In genomic region chr20:36808317-36809257, GRCh38 we compare ENCODE assay signal across 8 cellular contexts. TPM values are rescaled to one million over a fixed set of nuclear protein-coding genes. Genes with fewer than 3 reads are reported as not detected.
DNase-seq lines count a peak whose midpoint lies in the region; ATAC-seq, FAIRE-seq and TF ChIP-seq lines count a peak whose summit lies in the region.

No MANE protein-coding gene starts in this region.

- H3K9me3 ChIP-seq in HepG2 (ENCODE audit: low read length) = no peaks in the 10 kb centered on the region

- in situ Hi-C loops in Caki2 (cut with HindIII; ENCODE audit: low pct_unique_long_range_greater_than_20kb, low sequenced_read_pairs) = no loop called here
- in situ Hi-C loops in HepG2 (cut with HindIII; ENCODE audit: extremely low pct_ligation_motif_present, low pct_unique_long_range_greater_than_20kb) = no loop called here

- TF ChIP-seq EP300 in HepG2 (IDR thresholded peaks at IDR 0.05; ENCODE audit: low read depth in 2 of 2, low read length in 2 of 2) (peak in 1 of 2 experiments; percentile 34; a peak in 1 of 4 replicates), HepG2 (CRISPR knock-in tag; IDR thresholded peaks at IDR 0.05; ENCODE audit: borderline replicate concordance) (no peak)

- H3K4me3 Mint-ChIP-seq in WTC11 = no peak overlapping the region

- H3K79me2 ChIP-seq in KMS-11 (ENCODE audit: insufficient read depth, low read depth) (no peaks in the 10 kb centered on the region), HepG2 (ENCODE audit: insufficient read depth, low read length) (no peaks in the 10 kb centered on the region)

- H3K36me3 ChIP-seq in KMS-11 (ENCODE audit: insufficient read depth) (no peaks in the 10 kb centered on the region), HepG2 (replicated peaks in 1 of 2; ENCODE audit: control insufficient read depth in 1 of 2, insufficient read depth in 2 of 2, low read length in 2 of 2) (peaks cover 33 to 65% of the 10 kb centered on the region in 2 experiments; a peak in 4 of 5 replicates)

- TF ChIP-seq CTCF in KMS-11 (conservative IDR thresholded peaks at IDR 0.05; ENCODE audit: low read depth, low read length) (peak; percentile 96), WTC11 (IDR thresholded peaks at IDR 0.05) (peak; percentile 93), cardiac fibroblast (IDR thresholded peaks at IDR 0.05; ENCODE audit: low read depth, low read length) (peak; percentile 91), HepG2 (CRISPR knock-in tag; IDR thresholded peaks at IDR 0.05) (peak; percentile 96)

- intact Hi-C loops in HepG2 (cut with micrococcal nuclease; ENCODE audit: unreplicated experiment) = loop anchor here (1.0 kb wide), 1 partner anchor 34 kb away; no protein-coding TSS in a partner anchor

- TF ChIP-seq RAD21 in HepG2 (CRISPR knock-in tag; IDR thresholded peaks at IDR 0.05) = peak; percentile 83

- no peaks in the 10 kb centered on the region for H3K27me3 Mint-ChIP-seq in WTC11 (ENCODE audit: low read depth)

- H3K4me3 ChIP-seq in KMS-11 (IDR thresholded peaks at IDR 0.05; ENCODE audit: insufficient read depth, low read depth, low read length) (no peak overlapping the region), cardiac fibroblast (replicated peaks in 1 of 2; ENCODE audit: low read depth in 2 of 2, low read length in 2 of 2) (no peak overlapping the region), HepG2 (replicated peaks in 1 of 3; ENCODE audit: insufficient read depth in 1 of 3, low read depth in 2 of 3, low read length in 3 of 3) (no peak overlapping the region)

- ATAC-seq in WTC11 (peak; percentile 74), HepG2 (peak; percentile 88), GM18873 (IDR thresholded peaks at IDR 0.05; ENCODE audit: low FRiP score, unreplicated experiment) (no peak), GM18520 (IDR thresholded peaks at IDR 0.05; ENCODE audit: unreplicated experiment) (no peak)

- DNase-seq in Caki2 (ENCODE audit: low read depth) (peak; percentile 100), WTC11 (ENCODE audit: low spot score) (peak; percentile 84), cardiac fibroblast (ENCODE audit: low read depth in 2 of 2) (peak; percentile 74 to 95), HepG2 (ENCODE audit: low spot score) (peak; percentile 70)
- DNase-seq in stimulated activated CD8-positive, alpha-beta memory T cell treated with anti-CD3 and anti-CD28 coated beads, Interleukin-12 subunit alpha, Interleukin-12 subunit beta, amount 100 ng/mL, for 24 hours (ENCODE audit: extremely low read depth) = peak; percentile 22

- peaks cover 3% of the 10 kb centered on the region; the same call in 1 of the 2 replicates for H3K9me3 Mint-ChIP-seq in WTC11

- no peak for TF ChIP-seq POLR2A in HepG2 (IDR thresholded peaks at IDR 0.05; ENCODE audit: insufficient read depth in 1 of 2, low read depth in 2 of 2, low read length in 2 of 2)

- H3K27ac ChIP-seq in KMS-11 (no peak overlapping the region), HepG2 (ENCODE audit: extremely low read length, insufficient read depth, low read length) (peak overlapping the region; percentile 19)

- POLR2A ChIA-PET in WTC11 (lab: Charles Lee) = interaction anchor here (1.0 kb wide), 1 partner anchor 52 kb away, joined by 3 read pairs; no protein-coding TSS in a partner anchor
- POLR2A ChIA-PET in HepG2 (lab: Yijun Ruan, JAX) = interaction anchor here (0.9 to 1.3 kb wide), 9 partner anchors 12 to 236 kb away, joined by 3 to 10 read pairs (median 4); partner anchors contain the start of gene DSN1

- H3K4me2 ChIP-seq in KMS-11 = no peak overlapping the region
- no peak overlapping the region for H3K4me2 ChIP-seq in HepG2 (ENCODE audit: low read depth, low read length)

- no peaks in the 10 kb centered on the region for H3K27me3 ChIP-seq in KMS-11 (ENCODE audit: insufficient read depth, low read depth)
- H3K27me3 ChIP-seq in HepG2 (ENCODE audit: control insufficient read depth in 1 of 2, insufficient read depth in 2 of 2, low read length in 2 of 2) = no peaks in the 10 kb centered on the region

- H3K4me1 ChIP-seq in KMS-11 (ENCODE audit: low read depth, poor library complexity, severe bottlenecking) (no peaks in the 10 kb centered on the region), HepG2 (ENCODE audit: insufficient read depth, low read length) (peaks cover 9% of the 10 kb centered on the region)

- H3K9ac ChIP-seq in KMS-11 = no peak overlapping the region
- no peak overlapping the region for H3K9ac ChIP-seq in HepG2 (ENCODE audit: insufficient read depth, low read depth, low read length)

- H4K20me1 ChIP-seq in KMS-11 (ENCODE audit: insufficient read depth) = no peaks in the 10 kb centered on the region
- H4K20me1 ChIP-seq in HepG2 (ENCODE audit: insufficient read depth, low read length) = no peaks in the 10 kb centered on the region

- H2AFZ ChIP-seq in KMS-11 (ENCODE audit: low read depth) = no peak overlapping the region
- H2AFZ ChIP-seq in HepG2 (ENCODE audit: low read length) = no peak overlapping the region

- CTCF ChIA-PET in WTC11 (lab: Charles Lee) (interaction anchor here (0.6 to 3.6 kb wide), 57 partner anchors 9 to 313 kb away, joined by 3 to 65 read pairs (median 5); partner anchors contain the start of genes DSN1, NDRG3, SLA2 and TLDC2), HepG2 (lab: Yijun Ruan, JAX; ENCODE audit: low intra/inter-chr PET ratio, low total read pairs) (interaction anchor here (1.3 to 3.0 kb wide), 2 partner anchors 79 to 142 kb away, joined by 3 to 14 read pairs; no protein-coding TSS in a partner anchor)

- BruUV-seq in HepG2 (replicated peaks; lab: Mats Ljungman, UMichigan) = no TSS peak

- H3K36me3 Mint-ChIP-seq in WTC11 = peaks cover 35% of the 10 kb centered on the region

- no peaks in the 10 kb centered on the region for H3K4me1 Mint-ChIP-seq in WTC11

- FAIRE-seq in HepG2 (lab: Jason Lieb, UNC) = peak; percentile 65

- WGBS in HepG2 (ENCODE audit: low lambda C conversion rate) = 60% methylated on average over 19 of the region's 19 CpGs

- peak overlapping the region; percentile 79 for H3K27ac Mint-ChIP-seq in WTC11

TF ChIP-seq in WTC11, 78 proteins besides CTCF, POLR2A, EP300 and RAD21 (continues in another document):
- TF ChIP-seq PRRX2 (CRISPR knock-in tag; IDR thresholded peaks at IDR 0.05) (0 out of 2 replicates have a peak, but pooled peaks have one; percentile 62), GABPB1 (CRISPR knock-in tag; IDR thresholded peaks at IDR 0.05) (0 out of 2 replicates have a peak, but pooled peaks have one; percentile 38), IRF2 (CRISPR knock-in tag; IDR thresholded peaks at IDR 0.05; ENCODE audit: borderline replicate concordance, low read depth) (no peak), MXD4 (CRISPR knock-in tag; IDR thresholded peaks at IDR 0.05; ENCODE audit: borderline replicate concordance) (no peak)

TF ChIP-seq in HepG2, 621 proteins besides CTCF, POLR2A, EP300 and RAD21 (continues in another document):
- TF ChIP-seq HCFC1 (IDR thresholded peaks at IDR 0.05; ENCODE audit: low read depth, low read length) = no peak
- TF ChIP-seq ZBTB7B (CRISPR knock-in tag; IDR thresholded peaks at IDR 0.05) = no peak
- peak; percentile 93 for TF ChIP-seq PTBP1 (IDR thresholded peaks at IDR 0.05; ENCODE audit: low read depth, low read length, poor library complexity, severe bottlenecking)
- peak; percentile 61 for TF ChIP-seq ZNF3 (CRISPR knock-in tag; IDR thresholded peaks at IDR 0.05)

RNA-seq across cellular contexts. Expression of gene DSN1, which starts 35.0 kb away (rescaled TPM):
- total RNA-seq in Caki2 (2014; rRNA removed; shearing (Covaris generic); ENCODE audit: low replicate concordance) = 64.7 and 69.7 TPM in 2 replicates
- total RNA-seq in WTC11 (2021) (26.0 to 27.0 TPM (median 26.9 TPM) in 3 replicates), HepG2 (2016; rRNA removed; fragmentation: Illumina TruSeq; extraction: Trizol) (53.7 and 82.4 TPM in 2 replicates)
- 10.7 and 11.7 TPM in 2 replicates for total RNA-seq in HepG2 (2016; cell fraction: cytosol; rRNA removed; fragmentation: Illumina TruSeq; extraction: Trizol; ENCODE audit: low read depth)
- 57.1 and 88.9 TPM in 2 replicates for total RNA-seq in HepG2 (2016; cell fraction: insoluble cytoplasmic fraction; rRNA removed; fragmentation: Illumina TruSeq; extraction: Trizol)
- total RNA-seq in HepG2 (2016; cell fraction: membrane; rRNA removed; fragmentation: Illumina TruSeq; extraction: Trizol) = 25.4 and 26.8 TPM in 2 replicates
- total RNA-seq in HepG2 (2016; cell fraction: nucleus; rRNA removed; fragmentation: Illumina TruSeq; extraction: Trizol) = 26.9 and 33.4 TPM in 2 replicates
- 10.5 and 18.7 TPM in 2 replicates for polyA plus RNA-seq in HepG2 (2011; rRNA removed)
- 9.6 and 10.1 TPM in 2 replicates for polyA plus RNA-seq in HepG2 (2011; cell fraction: cytosol; rRNA removed)
- 8.8 and 10.9 TPM in 2 replicates for polyA plus RNA-seq in HepG2 (2011; cell fraction: nucleus; rRNA removed)
- 8.0 and 18.3 TPM in 2 replicates for polyA plus RNA-seq in HepG2 (2012)
- 4.4 and 5.3 TPM in 2 replicates for polyA plus RNA-seq in HepG2 (2016; cell fraction: cytosol; fragmentation: Illumina TruSeq; extraction: Trizol; ENCODE audit: low read depth)
- polyA plus RNA-seq in HepG2 (2016; cell fraction: insoluble cytoplasmic fraction; fragmentation: Illumina TruSeq; extraction: Trizol; ENCODE audit: low read depth) = 61.2 and 64.9 TPM in 2 replicates
- 9.5 and 10.6 TPM in 2 replicates for polyA plus RNA-seq in HepG2 (2016; cell fraction: membrane; fragmentation: Illumina TruSeq; extraction: Trizol; ENCODE audit: low read depth)
- polyA plus RNA-seq in HepG2 (2016; cell fraction: nucleus; fragmentation: Illumina TruSeq; extraction: Trizol; ENCODE audit: insufficient read depth, low read depth) = 65.4 and 71.7 TPM in 2 replicates
- polyA minus RNA-seq in HepG2 (2011; rRNA and poly(A)+ RNA removed; ENCODE audit: low replicate concordance) = 6.5 and 15.7 TPM in 2 replicates
- 6.1 and 9.5 TPM in 2 replicates for polyA minus RNA-seq in HepG2 (2011; cell fraction: cytosol; rRNA and poly(A)+ RNA removed)
- 10.8 and 15.7 TPM in 2 replicates for polyA minus RNA-seq in HepG2 (2011; cell fraction: nucleus; rRNA and poly(A)+ RNA removed)

Comparison
In these comparisons a context has a peak if more than half of its experiments do, and no peak if none do; other contexts are left out.
1. DNase-seq: peak in every context shown above with its lines; median percentile 100 in Caki2; 84 in cardiac fibroblast; 84 in WTC11; 70 in HepG2; 22 in stimulated activated CD8-positive, alpha-beta memory T cell treated with anti-CD3 and anti-CD28 coated beads, Interleukin-12 subunit alpha, Interleukin-12 subunit beta, amount 100 ng/mL, for 24 hours.
2. ATAC-seq: peak in WTC11 (single experiment) and HepG2 (single experiment); none in GM18873 (single experiment) and GM18520 (single experiment).
3. Peak in every context shown above with its lines, with median percentiles within 50 percentile points of each other: CTCF ChIP-seq.